ENCODE assay signal across 8 cellular contexts in genomic region chr12:10331642-10332239, GRCh38. TPM values are rescaled to one million over a fixed set of nuclear protein-coding genes. Genes with fewer than 3 reads are reported as not detected.
DNase-seq lines count a peak whose midpoint lies in the region; ATAC-seq and TF ChIP-seq lines count a peak whose summit lies in the region.

No MANE protein-coding gene starts in this region.

- H3K4me3 ChIP-seq in heart right ventricle (no peak overlapping the region), gastrocnemius medialis (no peak overlapping the region)

- TF ChIP-seq CTCF in heart right ventricle (IDR thresholded peaks at IDR 0.05) = peak; percentile 33 to 84 (median 73)
- TF ChIP-seq CTCF in gastrocnemius medialis (IDR thresholded peaks at IDR 0.05 in 4 of 5, conservative IDR thresholded peaks at IDR 0.05 in 1 of 5) = peak in 4 of 5 experiments; percentile 41 to 67 (median 52)

- peaks cover 4 to 8% of the 10 kb centered on the region in 2 donors for H3K9me3 Mint-ChIP-seq in activated T-cell treated with anti-CD3 and anti-CD28 coated beads, Interleukin-2, amount 50 U/mL, for 72 hours
- peaks cover 10% of the 10 kb centered on the region for H3K9me3 Mint-ChIP-seq in activated CD8-positive, alpha-beta T cell treated with anti-CD3 and anti-CD28 coated beads, Interleukin-2, amount 10 ng/mL, durations not matched to agents 7 days and 5 days (ENCODE audit: insufficient read depth)

- no peaks in the 10 kb centered on the region for H3K4me1 ChIP-seq in heart right ventricle
- H3K4me1 ChIP-seq in gastrocnemius medialis = no peaks in the 10 kb centered on the region

- intact Hi-C loops in heart right ventricle (cut with DNase I) (loop anchor here in 9 of 10 donors (2.0 to 10.0 kb wide), 8 partner anchors 76 to 423 kb away; partner anchors contain the start of gene KLRC4 (in 1 of the 9)), gastrocnemius medialis (cut with DNase I; ENCODE audit: low total_unique reads) (loop anchor here (1.0 kb wide), 1 partner anchor 231 kb away; no protein-coding TSS in a partner anchor)

- H3K36me3 Mint-ChIP-seq in activated T-cell treated with anti-CD3 and anti-CD28 coated beads, Interleukin-2, amount 50 U/mL, for 72 hours (ENCODE audit: insufficient read depth in 2 of 2) = peaks cover 16 to 24% of the 10 kb centered on the region in 2 donors
- H3K36me3 Mint-ChIP-seq in activated CD8-positive, alpha-beta T cell treated with anti-CD3 and anti-CD28 coated beads, Interleukin-2, amount 10 ng/mL, durations not matched to agents 7 days and 5 days (ENCODE audit: low read depth) = peaks cover 19% of the 10 kb centered on the region

- no peak overlapping the region for H3K4me3 Mint-ChIP-seq in activated T-cell treated with anti-CD3 and anti-CD28 coated beads, Interleukin-2, amount 50 U/mL, for 72 hours
- no peak overlapping the region for H3K4me3 Mint-ChIP-seq in activated CD8-positive, alpha-beta T cell treated with anti-CD3 and anti-CD28 coated beads, Interleukin-2, amount 10 ng/mL, durations not matched to agents 7 days and 5 days

- peaks cover 0 to 9% (median 5%) of the 10 kb centered on the region in 11 donors for H3K9me3 ChIP-seq in heart right ventricle
- no peaks in the 10 kb centered on the region for H3K9me3 ChIP-seq in gastrocnemius medialis

- peaks cover 22% of the 10 kb centered on the region for H3K4me1 Mint-ChIP-seq in activated T-cell treated with anti-CD3 and anti-CD28 coated beads, Interleukin-2, amount 50 U/mL, for 72 hours (ENCODE audit: low read depth)
- H3K4me1 Mint-ChIP-seq in activated CD8-positive, alpha-beta T cell treated with anti-CD3 and anti-CD28 coated beads, Interleukin-2, amount 10 ng/mL, durations not matched to agents 7 days and 5 days (ENCODE audit: low read depth) = peaks cover 14% of the 10 kb centered on the region

- TF ChIP-seq POLR2A in gastrocnemius medialis (IDR thresholded peaks at IDR 0.05) = no peak

- POLR2A ChIA-PET in activated CD8-positive, alpha-beta T cell treated with anti-CD3 and anti-CD28 coated beads, Interleukin-2, amount 10 ng/mL, durations not matched to agents 7 days and 5 days (lab: Charles Lee) = interaction anchor here (0.6 kb wide), 1 partner anchor 49 kb away, joined by 3 read pairs; no protein-coding TSS in a partner anchor

- H3K27me3 ChIP-seq in heart right ventricle (no peaks in the 10 kb centered on the region), gastrocnemius medialis (no peaks in the 10 kb centered on the region)

- DNase-seq in activated T-cell treated with anti-CD3 and anti-CD28 coated beads, Interleukin-2, amount 50 U/mL, for 72 hours = no peak
- no peak for DNase-seq in activated T-cell treated with anti-CD3 and anti-CD28 coated beads, Interleukin-2, amount 50 U/mL, for 1 hour
- peak; percentile 34 to 51 for DNase-seq in NCI-H1930 (lab: John Stamatoyannopoulos, UW)
- no peak for DNase-seq in activated CD8-positive, alpha-beta T cell treated with anti-CD3 and anti-CD28 coated beads, Interleukin-2, amount 10 ng/mL, durations not matched to agents 7 days and 5 days
- no peak for DNase-seq in heart right ventricle
- no peak for DNase-seq in gastrocnemius medialis
- DNase-seq in activated naive CD4-positive, alpha-beta T cell (lab: John Stamatoyannopoulos, UW) = no peak
- no peak for DNase-seq in NCI-H446 treated with DMSO at 0.1 percent for 48 hours (lab: John Stamatoyannopoulos, UW)

- CTCF ChIA-PET in activated CD8-positive, alpha-beta T cell treated with anti-CD3 and anti-CD28 coated beads, Interleukin-2, amount 10 ng/mL, durations not matched to agents 7 days and 5 days (lab: Charles Lee) = interaction anchor here (0.6 to 2.8 kb wide), 6 partner anchors 9 to 230 kb away, joined by 3 to 16 read pairs (median 6); no protein-coding TSS in a partner anchor

- H3K27ac ChIP-seq in heart right ventricle (no peak overlapping the region), gastrocnemius medialis (no peak overlapping the region)

- in situ Hi-C loops in gastrocnemius medialis (cut with MboI; ENCODE audit: low sequenced_read_pairs in 4 of 4) = loop anchor here in 2 of 4 donors (25.0 kb wide), 1 partner anchor 231 kb away; no protein-coding TSS in a partner anchor

- peak overlapping the region; percentile 13 for H3K27ac Mint-ChIP-seq in activated T-cell treated with anti-CD3 and anti-CD28 coated beads, Interleukin-2, amount 50 U/mL, for 72 hours
- H3K27ac Mint-ChIP-seq in activated CD8-positive, alpha-beta T cell treated with anti-CD3 and anti-CD28 coated beads, Interleukin-2, amount 10 ng/mL, durations not matched to agents 7 days and 5 days = no peak overlapping the region

- ATAC-seq in activated T-cell treated with anti-CD3 and anti-CD28 coated beads, Interleukin-2, amount 50 U/mL, for 72 hours (replicated peaks in 1 of 2) = no peak
- ATAC-seq in activated CD8-positive, alpha-beta T cell treated with anti-CD3 and anti-CD28 coated beads, Interleukin-2, amount 10 ng/mL, durations not matched to agents 7 days and 5 days = peak; percentile 69
- ATAC-seq in heart right ventricle (peak in 6 of 8 donors; percentile 64 to 74 (median 70)), gastrocnemius medialis (peak; percentile 45 to 78)

- peaks cover 5% of the 10 kb centered on the region for H3K27me3 Mint-ChIP-seq in activated T-cell treated with anti-CD3 and anti-CD28 coated beads, Interleukin-2, amount 50 U/mL, for 72 hours (ENCODE audit: low read depth)
- H3K27me3 Mint-ChIP-seq in activated CD8-positive, alpha-beta T cell treated with anti-CD3 and anti-CD28 coated beads, Interleukin-2, amount 10 ng/mL, durations not matched to agents 7 days and 5 days (ENCODE audit: low read depth) = no peaks in the 10 kb centered on the region

- 46 to 49% methylated on average over 2 of the region's 2 CpGs for WGBS in heart right ventricle, 2 donors

- no peaks in the 10 kb centered on the region for H3K36me3 ChIP-seq in heart right ventricle
- no peaks in the 10 kb centered on the region for H3K36me3 ChIP-seq in gastrocnemius medialis

RNA-seq across cellular contexts. Expression of gene KLRD1, which starts 24.1 kb away (rescaled TPM):
- 1 to 10 TPM; 2.0 to 6.6 TPM for total RNA-seq in activated T-cell treated with anti-CD3 and anti-CD28 coated beads, Interleukin-2, amount 50 U/mL, for 72 hours
- 1 to 10 TPM; 7.6 to 8.8 TPM for total RNA-seq in activated CD8-positive, alpha-beta T cell treated with anti-CD3 and anti-CD28 coated beads, Interleukin-2, amount 10 ng/mL, durations not matched to agents 7 days and 5 days
- total RNA-seq in heart right ventricle (1 to 10 TPM in 8 of 10 donors, under 1 TPM in 2; 0.81 to 5.7 (median 1.2) TPM), gastrocnemius medialis (under 1 TPM; 0.10 to 0.23 (median 0.21) TPM)
- under 1 TPM; 0.22 to 0.59 TPM for polyA plus RNA-seq in heart right ventricle

RNA-seq across cellular contexts. Expression of gene KLRK1, which starts 58.1 kb away (rescaled TPM):
- total RNA-seq in activated T-cell treated with anti-CD3 and anti-CD28 coated beads, Interleukin-2, amount 50 U/mL, for 72 hours = 10 to 100 TPM; 18.9 to 23.6 TPM
- 100 to 1,000 TPM; 117 to 123 TPM for total RNA-seq in activated CD8-positive, alpha-beta T cell treated with anti-CD3 and anti-CD28 coated beads, Interleukin-2, amount 10 ng/mL, durations not matched to agents 7 days and 5 days
- total RNA-seq in heart right ventricle = 1 to 10 TPM in 2 of 10 donors, under 1 TPM in 7, not detected in 1; 0.15 to 5.2 (median 0.57) TPM
- 1 to 10 TPM in 1 of 2 donors, under 1 TPM in 1; 0.49 to 1.5 TPM for polyA plus RNA-seq in heart right ventricle
- under 1 TPM in 1 of 4 donors, not detected in 3; 0.20 TPM for total RNA-seq in gastrocnemius medialis

Comparison
In these comparisons a context has a peak if more than half of its experiments do, and no peak if none do; other contexts are left out.
1. ATAC-seq: peak in activated CD8-positive, alpha-beta T cell treated with anti-CD3 and anti-CD28 coated beads, Interleukin-2, amount 10 ng/mL, durations not matched to agents 7 days and 5 days (single experiment), heart right ventricle (6 of 8) and gastrocnemius medialis (2 of 2); none in activated T-cell treated with anti-CD3 and anti-CD28 coated beads, Interleukin-2, amount 50 U/mL, for 72 hours (0 of 2).
2. DNase-seq: peak in NCI-H1930 (2 of 2); none in activated T-cell treated with anti-CD3 and anti-CD28 coated beads, Interleukin-2, amount 50 U/mL, for 72 hours (0 of 2), activated T-cell treated with anti-CD3 and anti-CD28 coated beads, Interleukin-2, amount 50 U/mL, for 1 hour (single experiment), activated CD8-positive, alpha-beta T cell treated with anti-CD3 and anti-CD28 coated beads, Interleukin-2, amount 10 ng/mL, durations not matched to agents 7 days and 5 days (single experiment), heart right ventricle (0 of 2), gastrocnemius medialis (0 of 2), activated naive CD4-positive, alpha-beta T cell (0 of 4) and NCI-H446 treated with DMSO at 0.1 percent for 48 hours (single experiment).
3. RNA of gene KLRK1, which starts 58.1 kb away (total RNA-seq): 117 to 123 TPM in activated CD8-positive, alpha-beta T cell treated with anti-CD3 and anti-CD28 coated beads, Interleukin-2, amount 10 ng/mL, durations not matched to agents 7 days and 5 days; 18.9 to 23.6 TPM in activated T-cell treated with anti-CD3 and anti-CD28 coated beads, Interleukin-2, amount 50 U/mL, for 72 hours, 0.15 to 5.2 TPM in heart right ventricle and 0.20 TPM in gastrocnemius medialis; every median in the first group is over 4 times any median in the second.